Comparison of ENCODE assay signal across 19 cellular contexts in the genomic region with DNA sequence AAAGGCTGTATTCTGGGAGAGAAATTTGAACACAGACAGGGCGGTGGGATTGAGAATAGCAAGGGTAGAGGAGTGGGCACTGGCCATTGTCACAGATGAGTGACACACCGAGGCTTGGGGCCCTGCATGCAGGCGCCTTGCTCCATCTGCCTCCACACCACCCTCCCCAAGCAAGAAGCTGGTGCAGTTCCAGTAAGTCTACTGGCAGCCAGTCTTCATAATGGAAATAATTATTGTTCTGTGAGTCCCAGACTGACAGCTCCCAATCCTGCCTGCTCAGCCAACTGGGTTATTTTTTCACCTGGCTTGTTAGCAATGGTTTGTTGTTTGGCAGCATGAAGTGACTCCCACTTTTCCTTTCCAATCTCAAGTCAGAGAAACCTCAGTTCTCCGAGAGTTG. TPM values are rescaled to one million over a fixed set of nuclear protein-coding genes. Genes with fewer than 3 reads are reported as not detected.
DNase-seq lines count a peak whose midpoint lies in the region; ATAC-seq, FAIRE-seq and TF ChIP-seq lines count a peak whose summit lies in the region.
"Had no signal": no experiment of that assay in that cellular context is flagged by ENCODE, and none has a peak within 500 bp of the region (broad histone marks: within the 10 kb centered on the region; RNA-seq: fewer than 3 reads in every experiment).

No MANE protein-coding gene starts in this region.

- TF ChIP-seq RAD21 in HepG2 (CRISPR knock-in tag; IDR thresholded peaks at IDR 0.05) (no peak), GM12878 (IDR thresholded peaks at IDR 0.05; ENCODE audit: insufficient read depth, low read depth, low read length) (no peak)

- ATAC-seq in HepG2, result no peak
- ATAC-seq in right lobe of liver, result no peak
- ATAC-seq in GM12878, result no peak
- ATAC-seq in HG03565 (IDR thresholded peaks at IDR 0.05; ENCODE audit: unreplicated experiment), result no peak

- H3K36me3 ChIP-seq in HepG2 (replicated peaks in 1 of 2; ENCODE audit: control insufficient read depth in 1 of 2, insufficient read depth in 2 of 2, low read length in 2 of 2) (no peaks in the 10 kb centered on the region), right lobe of liver (no peaks in the 10 kb centered on the region), Karpas-422 (ENCODE audit: insufficient read depth, low read length) (0 out of 2 replicates have a peak, but pooled peaks cover 6% of the 10 kb centered on the region), GM12878 (ENCODE audit: control insufficient read depth in 2 of 2, insufficient read depth in 2 of 2, low read length in 1 of 2) (no peaks in the 10 kb centered on the region)

- H3K9me2 ChIP-seq in Karpas-422 (replicated peaks; ENCODE audit: insufficient read depth, low read length), result no peaks in the 10 kb centered on the region

- peaks cover 20% of the 10 kb centered on the region for H3K4me1 ChIP-seq in HepG2 (ENCODE audit: insufficient read depth, low read length)
- H3K4me1 ChIP-seq in right lobe of liver, result peaks cover 0 to under 1% (median 0%) of the 10 kb centered on the region in 4 donors
- peaks cover 62% of the 10 kb centered on the region for H3K4me1 ChIP-seq in Karpas-422 (ENCODE audit: low read length)
- H3K4me1 ChIP-seq in GM12878 (ENCODE audit: control insufficient read depth, insufficient read depth, low read length), result peaks cover 32% of the 10 kb centered on the region

- WGBS in HepG2 (ENCODE audit: low lambda C conversion rate), result 89% methylated on average over 4 of the region's 4 CpGs
- WGBS in right lobe of liver (ENCODE audit: insufficient coverage, low coverage, low lambda C conversion rate, missing lambda C conversion rate), result 100% methylated on average over 4 of the region's 4 CpGs
- WGBS in GM12878 (ENCODE audit: insufficient coverage, insufficient replicate concordance, low lambda C conversion rate, missing lambda C conversion rate), result 94% methylated on average over 4 of the region's 4 CpGs

- RAD21 ChIA-PET in GM12878 (lab: Charles Lee; ENCODE audit: unreplicated experiment), result interaction anchor here (0.6 kb wide), 1 partner anchor 24 kb away, joined by 4 read pairs; no protein-coding TSS in a partner anchor

- TF ChIP-seq CTCF in HepG2 (CRISPR knock-in tag; IDR thresholded peaks at IDR 0.05), result no peak
- no peak for TF ChIP-seq CTCF in right lobe of liver (IDR thresholded peaks at IDR 0.05)
- no peak for TF ChIP-seq CTCF in GM12878 (IDR thresholded peaks at IDR 0.05 in 2 of 3, conservative IDR thresholded peaks at IDR 0.05 in 1 of 3; ENCODE audit: control insufficient read depth in 2 of 3, extremely low read depth in 1 of 3, insufficient read depth in 1 of 3, low read depth in 3 of 3, low read length in 3 of 3)

- BruUV-seq in HepG2 (replicated peaks; lab: Mats Ljungman, UMichigan) (no TSS peak), GM12878 (replicated peaks; lab: Mats Ljungman, UMichigan) (no TSS peak)

- TF ChIP-seq POLR2A in HepG2 (IDR thresholded peaks at IDR 0.05; ENCODE audit: insufficient read depth in 1 of 2, low read depth in 2 of 2, low read length in 2 of 2) (no peak), right lobe of liver (IDR thresholded peaks at IDR 0.05) (no peak), GM12878 (IDR thresholded peaks at IDR 0.05; ENCODE audit: low read depth, low read length) (no peak)

- POLR2A ChIA-PET in HepG2 (lab: Yijun Ruan, JAX), result interaction anchor here (1.6 kb wide), 1 partner anchor 11 kb away, joined by 3 read pairs; no protein-coding TSS in a partner anchor
- POLR2A ChIA-PET in GM12878 (lab: Charles Lee), result interaction anchor here (0.6 kb wide), 1 partner anchor 12 kb away, joined by 4 read pairs; no protein-coding TSS in a partner anchor

- H4K20me1 ChIP-seq in HepG2 (ENCODE audit: insufficient read depth, low read length) (no peaks in the 10 kb centered on the region), Karpas-422 (ENCODE audit: insufficient read depth, low read depth, low read length) (no peaks in the 10 kb centered on the region; the same call in 1 of the 2 replicates), GM12878 (ENCODE audit: control insufficient read depth, insufficient read depth) (no peaks in the 10 kb centered on the region)

- intact Hi-C loops in HepG2 (cut with micrococcal nuclease; ENCODE audit: unreplicated experiment) (no loop called here), right lobe of liver (cut with DNase I) (no loop called here), GM12878 (cut with micrococcal nuclease; ENCODE audit: unreplicated experiment) (no loop called here)

- H3K4me2 ChIP-seq in HepG2 (ENCODE audit: low read depth, low read length) (no peak overlapping the region), Karpas-422 (ENCODE audit: low read depth, low read length, poor library complexity, severe bottlenecking) (peak overlapping the region; percentile 35), GM12878 (ENCODE audit: control insufficient read depth, insufficient read depth) (peak overlapping the region; percentile 44; the same call in 1 of the 2 replicates)

- CTCF ChIA-PET in HepG2 (lab: Yijun Ruan, JAX; ENCODE audit: low intra/inter-chr PET ratio, low total read pairs), result no interaction called here
- CTCF ChIA-PET in GM12878 (lab: Yijun Ruan, JAX), result no interaction called here

- FAIRE-seq in HepG2 (lab: Jason Lieb, UNC) (no peak), GM12878 (lab: Jason Lieb, UNC) (no peak), urothelium cell line (lab: Jason Lieb, UNC) (no peak)
- FAIRE-seq: GM12891, RCC 7860 had no signal

- H3K9ac ChIP-seq in HepG2 (ENCODE audit: insufficient read depth, low read depth, low read length) (no peak overlapping the region), Karpas-422 (ENCODE audit: low read length) (no peak overlapping the region), GM12878 (ENCODE audit: control insufficient read depth, insufficient read depth, low read length) (no peak overlapping the region)

- in situ Hi-C loops in HepG2 (cut with HindIII; ENCODE audit: extremely low pct_ligation_motif_present, low pct_unique_long_range_greater_than_20kb) (no loop called here), GM12878 (cut with MboI) (no loop called here)

- H3K27ac ChIP-seq in HepG2 (ENCODE audit: extremely low read length, insufficient read depth, low read length), result no peak overlapping the region
- no peak overlapping the region for H3K27ac ChIP-seq in right lobe of liver
- no peak overlapping the region for H3K27ac ChIP-seq in Karpas-422 (ENCODE audit: low read length)
- H3K27ac ChIP-seq in GM12878 (ENCODE audit: control insufficient read depth, insufficient read depth), result no peak overlapping the region

- H2AFZ ChIP-seq in HepG2 (ENCODE audit: low read length), result no peak overlapping the region
- no peak overlapping the region for H2AFZ ChIP-seq in Karpas-422 (ENCODE audit: low read length)
- no peak overlapping the region; the same call in 1 of the 2 replicates for H2AFZ ChIP-seq in GM12878 (ENCODE audit: control insufficient read depth, low read depth, low read length)

- DNase-seq in HepG2 (ENCODE audit: low spot score), result no peak
- DNase-seq in right lobe of liver, result no peak
- DNase-seq in Karpas-422, result no peak
- DNase-seq in GM12878 (ENCODE audit: low read depth, low spot score), result no peak
- peak; percentile 2 for DNase-seq in urothelium cell line (ENCODE audit: low spot score)
- DNase-seq in A172 (ENCODE audit: low spot score), result no peak
- DNase-seq: ACHN; AML-193; GOT3; KG1; NCI-H1417; NCI-H187 treated with DMSO at 0.1 percent for 48 hours; NCI-H345; NCI-H526; NK-92 treated with Interleukin-12 subunit alpha and Interleukin-12 subunit beta, amount 100 ng/mL, for 24 hours; SW 1271 had no signal

- H3K27me3 ChIP-seq in HepG2 (ENCODE audit: control insufficient read depth in 1 of 2, insufficient read depth in 2 of 2, low read length in 2 of 2) (no peaks in the 10 kb centered on the region), right lobe of liver (no peaks in the 10 kb centered on the region), Karpas-422 (ENCODE audit: low read length) (no peaks in the 10 kb centered on the region), GM12878 (replicated peaks in 1 of 2; ENCODE audit: control insufficient read depth in 2 of 2, insufficient read depth in 2 of 2, low read length in 1 of 2) (no peaks in the 10 kb centered on the region)

- H3K4me3 ChIP-seq in HepG2 (replicated peaks in 1 of 3; ENCODE audit: insufficient read depth in 1 of 3, low read depth in 2 of 3, low read length in 3 of 3) (no peak overlapping the region), right lobe of liver (no peak overlapping the region), Karpas-422 (ENCODE audit: low read length) (no peak overlapping the region), GM12878 (no peak overlapping the region)

- SMC1A ChIA-PET in GM12878 (lab: Charles Lee; ENCODE audit: uncharacterized antibody, unreplicated experiment), result interaction anchor here (0.7 to 1.5 kb wide), 2 partner anchors 11 to 44 kb away, joined by 3 to 5 read pairs; no protein-coding TSS in a partner anchor

- no peaks in the 10 kb centered on the region for H3K79me2 ChIP-seq in HepG2 (ENCODE audit: insufficient read depth, low read length)
- no peaks in the 10 kb centered on the region; the same call in 1 of the 2 replicates for H3K79me2 ChIP-seq in Karpas-422 (ENCODE audit: low read length)
- peaks cover 8% of the 10 kb centered on the region for H3K79me2 ChIP-seq in GM12878 (ENCODE audit: control insufficient read depth, insufficient read depth, low read length)

- TF ChIP-seq EP300 in HepG2 (IDR thresholded peaks at IDR 0.05; ENCODE audit: low read depth in 2 of 2, low read length in 2 of 2) (no peak), HepG2 (CRISPR knock-in tag; IDR thresholded peaks at IDR 0.05; ENCODE audit: borderline replicate concordance) (no peak), GM12878 (IDR thresholded peaks at IDR 0.05; ENCODE audit: borderline replicate concordance in 1 of 2, control insufficient read depth in 1 of 2, low read depth in 2 of 2, low read length in 2 of 2) (no peak)

- H3K9me3 ChIP-seq in HepG2 (ENCODE audit: low read length) (no peaks in the 10 kb centered on the region), right lobe of liver (no peaks in the 10 kb centered on the region), Karpas-422 (ENCODE audit: low read length) (no peaks in the 10 kb centered on the region), GM12878 (replicated peaks; ENCODE audit: control insufficient read depth, insufficient read depth, low read length) (no peaks in the 10 kb centered on the region; the same call in 2 of the 3 replicates)

RNA-seq across cellular contexts. Expression of gene TTC32, which starts 13.0 kb away (rescaled TPM):
- 18.5 and 21.6 TPM in 2 replicates for total RNA-seq in HepG2 (2016; rRNA removed; fragmentation: Illumina TruSeq; extraction: Trizol)
- total RNA-seq in HepG2 (2016; cell fraction: cytosol; rRNA removed; fragmentation: Illumina TruSeq; extraction: Trizol; ENCODE audit: low read depth), result 3.0 and 3.8 TPM in 2 replicates
- 16.3 and 24.1 TPM in 2 replicates for total RNA-seq in HepG2 (2016; cell fraction: insoluble cytoplasmic fraction; rRNA removed; fragmentation: Illumina TruSeq; extraction: Trizol)
- 6.2 and 7.0 TPM in 2 replicates for total RNA-seq in HepG2 (2016; cell fraction: membrane; rRNA removed; fragmentation: Illumina TruSeq; extraction: Trizol)
- total RNA-seq in HepG2 (2016; cell fraction: nucleus; rRNA removed; fragmentation: Illumina TruSeq; extraction: Trizol), result 45.3 and 49.4 TPM in 2 replicates
- 31.8 and 38.3 TPM in 2 replicates for polyA plus RNA-seq in HepG2 (2011; rRNA removed)
- polyA plus RNA-seq in HepG2 (2011; cell fraction: cytosol; rRNA removed), result 13.5 and 15.6 TPM in 2 replicates
- 66.0 and 79.3 TPM in 2 replicates for polyA plus RNA-seq in HepG2 (2011; cell fraction: nucleus; rRNA removed)
- polyA plus RNA-seq in HepG2 (2012), result 26.1 and 41.0 TPM in 2 replicates
- 2.9 TPM in 2 replicates for polyA plus RNA-seq in HepG2 (2016; cell fraction: cytosol; fragmentation: Illumina TruSeq; extraction: Trizol; ENCODE audit: low read depth)
- polyA plus RNA-seq in HepG2 (2016; cell fraction: insoluble cytoplasmic fraction; fragmentation: Illumina TruSeq; extraction: Trizol; ENCODE audit: low read depth), result 21.5 and 26.4 TPM in 2 replicates
- polyA plus RNA-seq in HepG2 (2016; cell fraction: membrane; fragmentation: Illumina TruSeq; extraction: Trizol; ENCODE audit: low read depth), result 5.4 and 6.1 TPM in 2 replicates
- polyA plus RNA-seq in HepG2 (2016; cell fraction: nucleus; fragmentation: Illumina TruSeq; extraction: Trizol; ENCODE audit: insufficient read depth, low read depth), result 65.4 and 67.3 TPM in 2 replicates
- polyA minus RNA-seq in HepG2 (2011; rRNA and poly(A)+ RNA removed; ENCODE audit: low replicate concordance), result 14.4 and 14.7 TPM in 2 replicates
- polyA minus RNA-seq in HepG2 (2011; cell fraction: cytosol; rRNA and poly(A)+ RNA removed), result 5.5 and 7.4 TPM in 2 replicates
- 107 and 122 TPM in 2 replicates for polyA minus RNA-seq in HepG2 (2011; cell fraction: nucleus; rRNA and poly(A)+ RNA removed)
- 1 to 10 TPM; 2.4 to 5.5 (median 3.8) TPM for total RNA-seq in right lobe of liver
- total RNA-seq in Karpas-422 (2014; rRNA removed; shearing (Covaris generic); ENCODE audit: low replicate concordance), result 16.8 and 17.9 TPM in 2 replicates
- 71.7 and 84.3 TPM in 2 replicates for total RNA-seq in GM12878 (2013; cell fraction: nucleolus; rRNA removed)
- total RNA-seq in GM12878 (2014; rRNA removed), result 11.1 and 13.2 TPM in 2 replicates
- 17.2 and 17.7 TPM in 2 replicates for total RNA-seq in GM12878 (2014; rRNA removed; fragmentation: Illumina TruSeq; extraction: Trizol)
- 14.3 and 14.6 TPM in 2 replicates for total RNA-seq in GM12878 (2021)
- polyA plus RNA-seq in GM12878 (2011; ENCODE audit: low read depth), result 9.1 TPM
- 25.2 and 32.8 TPM in 2 replicates for polyA plus RNA-seq in GM12878 (2011; rRNA removed)
- 8.0 and 9.6 TPM in 2 replicates for polyA plus RNA-seq in GM12878 (2011; cell fraction: cytosol; rRNA removed)
- 36.6 and 42.1 TPM in 2 replicates for polyA plus RNA-seq in GM12878 (2011; cell fraction: nucleus; rRNA removed)
- polyA plus RNA-seq in GM12878 (2012), result 18.3 TPM in 2 replicates
- 13.3 and 17.1 TPM in 2 replicates for polyA plus RNA-seq in GM12878 (2014; fragmentation: Illumina TruSeq; extraction: Trizol)
- polyA plus RNA-seq in GM12878 (2014; fragmentation: Nextera tagmentation; extraction: Ambion mirVana), result 10 to 100 TPM; 21.6 to 25.3 TPM
- 15.6 and 16.0 TPM in 2 replicates for polyA plus RNA-seq in GM12878 (2014; rRNA removed)
- 10 to 100 TPM; 28.2 to 30.0 TPM for polyA plus RNA-seq in GM12878 (2016; fragmentation: Nextera tagmentation; extraction: Ambion mirVana)
- polyA minus RNA-seq in GM12878 (2011; rRNA and poly(A)+ RNA removed), result 6.8 and 8.6 TPM in 2 replicates
- 4.3 and 6.5 TPM in 2 replicates for polyA minus RNA-seq in GM12878 (2011; cell fraction: cytosol; rRNA and poly(A)+ RNA removed)
- polyA minus RNA-seq in GM12878 (2011; cell fraction: nucleus; rRNA and poly(A)+ RNA removed), result 39.4 and 42.2 TPM in 2 replicates
- 4.2 and 10.6 TPM in 2 replicates for total RNA-seq in A172 (2014; rRNA removed; shearing (Covaris generic))
